In the genomic region with DNA sequence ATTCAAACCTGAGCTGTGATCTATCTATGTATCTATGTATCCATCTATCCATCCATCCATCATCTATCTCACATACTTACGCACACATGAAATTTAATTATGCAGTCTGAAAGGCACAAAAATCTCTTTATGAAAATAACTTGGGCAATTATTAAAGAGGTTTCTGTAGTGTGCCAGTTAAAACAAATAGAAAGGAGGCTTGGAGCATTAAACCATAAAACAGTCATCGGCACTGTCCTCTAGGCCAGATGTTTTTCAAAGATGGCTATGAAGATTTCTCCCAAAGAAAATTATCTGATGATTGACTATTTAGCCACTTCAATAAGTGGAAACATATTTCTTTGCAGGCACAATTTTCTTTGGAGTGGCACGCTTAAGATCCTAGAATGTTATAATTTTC, we compare ENCODE assay signal across 31 cellular contexts.
"Had no signal": no experiment of that assay in that cellular context is flagged by ENCODE, and none has a peak within 500 bp of the region (broad histone marks: within the 10 kb centered on the region; RNA-seq: fewer than 3 reads in every experiment).

No MANE protein-coding gene starts in this region.

- H3K27me3 ChIP-seq: body of pancreas, breast epithelium, cardiac muscle cell, colonic mucosa, esophagus muscularis mucosa, gastroesophageal sphincter, heart right ventricle had no signal

- H3K27me3 Mint-ChIP-seq: activated B cell treated with CpG ODN at 0.5 μM for 24 hours; activated naive CD8-positive, alpha-beta T cell; activated T-helper 17 cell treated with anti-CD3 and anti-CD28 coated beads, Interleukin-2, amount 50 U/mL, for 72 hours; effector memory CD8-positive, alpha-beta T cell; T-helper 17 cell had no signal

- H3K9me3 Mint-ChIP-seq: activated B cell treated with CpG ODN at 0.5 μM for 24 hours; activated T-cell treated with anti-CD3 and anti-CD28 coated beads, Interleukin-2, amount 50 U/mL, for 4 hours; effector memory CD8-positive, alpha-beta T cell had no signal

- H3K4me3 ChIP-seq: body of pancreas, breast epithelium, cardiac muscle cell, colonic mucosa, esophagus muscularis mucosa, gastroesophageal sphincter, heart right ventricle had no signal

- H3K4me1 Mint-ChIP-seq: activated B cell treated with CpG ODN at 0.5 μM for 24 hours; activated T-helper 17 cell treated with anti-CD3 and anti-CD28 coated beads, Interleukin-2, amount 50 U/mL, for 72 hours; T-helper 17 cell had no signal

- H3K4me3 Mint-ChIP-seq: activated B cell treated with CpG ODN at 0.5 μM for 24 hours; activated CD8-positive, alpha-beta T cell treated with anti-CD3 and anti-CD28 coated beads for 36 hours; activated naive CD8-positive, alpha-beta T cell; activated T-cell treated with anti-CD3 and anti-CD28 coated beads, Interleukin-2, amount 50 U/mL, for 4 hours; activated T-helper 17 cell treated with anti-CD3 and anti-CD28 coated beads, Interleukin-2, amount 50 U/mL, for 72 hours; effector memory CD8-positive, alpha-beta T cell; T-helper 17 cell; T-helper 2 cell treated with Interferon-gamma antibody and Interleukin-4, amounts not matched to agents 5 μg/mL and 100 μg/mL, for 36 hours had no signal

- DNase-seq: activated B cell treated with CpG ODN at 0.5 μM for 24 hours; activated CD4-positive, alpha-beta T cell treated with anti-CD3 and anti-CD28 coated beads for 48 hours; activated CD4-positive, alpha-beta T cell treated with anti-CD3 and anti-CD28 coated beads, Interleukin-2, amount 50 U/mL, for 1 hour; activated CD4-positive, alpha-beta T cell treated with anti-CD3 and anti-CD28 coated beads, Interleukin-2, amount 50 U/mL, for 48 hours; activated CD8-positive, alpha-beta memory T cell treated with anti-CD3 and anti-CD28 coated beads for 24 hours; activated CD8-positive, alpha-beta T cell treated with anti-CD3 and anti-CD28 coated beads for 36 hours; activated effector memory CD4-positive, alpha-beta T cell treated with Interleukin-2 at 50 U/mL for 16 hours; activated gamma-delta T cell treated with Interleukin-2 at 50 U/mL for 16 hours; activated naive CD4-positive, alpha-beta T cell treated with anti-CD3 and anti-CD28 coated beads, Interleukin-2, amount 50 U/mL, for 16 hours; activated naive CD4-positive, alpha-beta T cell treated with Interleukin-2 at 50 U/mL for 16 hours; activated T-cell treated with anti-CD3 and anti-CD28 coated beads, Interleukin-2, amount 50 U/mL, for 4 hours; amniotic stem cell; aorta; body of pancreas; central memory CD4-positive, alpha-beta T cell; cerebellar nuclear complex; colonic mucosa; effector memory CD8-positive, alpha-beta T cell; erythroblast; heart right ventricle; T-helper 17 cell; T1000; WERI-Rb-1 had no signal

- H3K27ac Mint-ChIP-seq: activated B cell treated with CpG ODN at 0.5 μM for 24 hours; activated CD8-positive, alpha-beta T cell treated with anti-CD3 and anti-CD28 coated beads for 36 hours; activated naive CD8-positive, alpha-beta T cell; activated T-helper 17 cell treated with anti-CD3 and anti-CD28 coated beads, Interleukin-2, amount 50 U/mL, for 72 hours; effector memory CD8-positive, alpha-beta T cell; T-helper 17 cell; T-helper 2 cell treated with Interferon-gamma antibody and Interleukin-4, amounts not matched to agents 5 μg/mL and 100 μg/mL, for 36 hours had no signal

- H3K36me3 ChIP-seq: breast epithelium, cardiac muscle cell, colonic mucosa, esophagus muscularis mucosa, gastroesophageal sphincter, heart right ventricle, WERI-Rb-1 had no signal

- H3K27ac ChIP-seq: body of pancreas, breast epithelium, cardiac muscle cell, colonic mucosa, esophagus muscularis mucosa, gastroesophageal sphincter, heart right ventricle, WERI-Rb-1 had no signal

- ATAC-seq: activated CD4-positive, CD25-positive, alpha-beta regulatory T cell treated with anti-CD3 and anti-CD28 coated beads, Interleukin-2, amount 50 U/mL, for 24 hours; activated CD8-positive, alpha-beta T cell treated with anti-CD3 and anti-CD28 coated beads for 36 hours; activated T-cell treated with anti-CD3 and anti-CD28 coated beads, Interleukin-2, amount 50 U/mL, for 4 hours; activated T-helper 17 cell treated with anti-CD3 and anti-CD28 coated beads, Interleukin-2, amount 50 U/mL, for 72 hours; body of pancreas; effector memory CD8-positive, alpha-beta T cell; gastroesophageal sphincter; heart right ventricle; T-helper 17 cell had no signal

- H3K36me3 Mint-ChIP-seq: activated naive CD8-positive, alpha-beta T cell had no signal

- H3K9me3 ChIP-seq: body of pancreas, breast epithelium, colonic mucosa, esophagus muscularis mucosa, gastroesophageal sphincter, heart right ventricle had no signal
